Comparison of ENCODE assay signal across 21 cellular contexts in genomic region chr12:15090441-15090840, GRCh38.
"Had no signal": no experiment of that assay in that cellular context is flagged by ENCODE, and none has a peak within 500 bp of the region (broad histone marks: within the 10 kb centered on the region; RNA-seq: fewer than 3 reads in every experiment).

No MANE protein-coding gene starts in this region.

- H3K4me1 ChIP-seq: SJSA1 had no signal

- H3K9me3 ChIP-seq: MG63, SJSA1 had no signal

- FAIRE-seq: RCC 7860 had no signal

- DNase-seq: Karpas-422, KBM-7, MG63, NCI-H1092, NCI-H1436, NCI-H187, NCI-H2029, NCI-H2081 treated with DMSO at 0.1 percent for 48 hours, NCI-H2171, NCI-H226, NCI-H446, NCI-H510A, NCI-H524 treated with DMSO at 0.1 percent for 48 hours, NCI-H69, NCI-H774, Right ventricle myocardium superior, RPMI8226, SIG-M5 had no signal

- H3K4me3 ChIP-seq: MG63, SJSA1, SK-N-MC had no signal

- H3K27me3 ChIP-seq: MG63, SJSA1 had no signal

- H3K27ac ChIP-seq: SJSA1, SK-N-MC had no signal

- H3K36me3 ChIP-seq: MG63, SJSA1 had no signal
